ENCODE assay signal across 11 cellular contexts in the genomic region with DNA sequence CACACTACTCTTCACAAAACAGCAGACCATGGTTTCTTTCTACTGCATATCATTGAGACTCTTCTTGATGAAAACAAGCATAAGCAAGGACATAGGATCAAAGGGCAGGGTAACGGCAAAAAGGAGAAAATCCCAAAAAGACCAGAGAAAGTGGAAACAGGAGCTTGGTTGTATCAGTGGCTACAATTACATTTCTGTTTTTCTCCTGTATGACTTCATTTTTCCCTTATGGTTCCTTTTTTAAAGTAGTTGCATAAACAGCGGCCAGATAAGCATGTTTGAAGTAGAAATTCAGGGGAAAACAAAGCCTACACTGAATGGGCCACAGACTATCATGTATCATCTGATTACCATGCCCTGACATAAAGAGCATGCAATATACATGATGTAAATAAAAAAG. TPM values are rescaled to one million over a fixed set of nuclear protein-coding genes. Genes with fewer than 3 reads are reported as not detected.
A peak's percentile ranks its signal among the peaks of the same experiment; 100 is the strongest.
DNase-seq lines count a peak whose midpoint lies in the region; ATAC-seq, FAIRE-seq and TF ChIP-seq lines count a peak whose summit lies in the region.
"Had no signal": no experiment of that assay in that cellular context is flagged by ENCODE, and none has a peak within 500 bp of the region (broad histone marks: within the 10 kb centered on the region; RNA-seq: fewer than 3 reads in every experiment).

No MANE protein-coding gene starts in this region.

- no peak overlapping the region for H3K27ac Mint-ChIP-seq in activated CD8-positive, alpha-beta T cell treated with anti-CD3 and anti-CD28 coated beads, Interleukin-2, amount 10 ng/mL, durations not matched to agents 7 days and 5 days

- H3K4me3 ChIP-seq in cardiac muscle cell: peak overlapping the region; percentile 95
- H3K4me3 ChIP-seq in keratinocyte (ENCODE audit: control insufficient read depth in 2 of 3, extremely low read depth in 1 of 3, insufficient read depth in 2 of 3, low read depth in 1 of 3, low read length in 3 of 3): no peak overlapping the region
- peak overlapping the region; percentile 2 to 91 (median 52) for H3K4me3 ChIP-seq in tibial nerve

- peak overlapping the region; percentile 99 for H3K4me2 ChIP-seq in keratinocyte (ENCODE audit: control insufficient read depth, extremely low read depth, insufficient read depth, low read depth, low read length)

- H3K9ac ChIP-seq in keratinocyte (ENCODE audit: control insufficient read depth, extremely low read depth, insufficient read depth, low read length): no peak overlapping the region

- no peak overlapping the region for H2AFZ ChIP-seq in keratinocyte (ENCODE audit: control insufficient read depth, low read length)

- peaks cover 2% of the 10 kb centered on the region for H3K9me1 ChIP-seq in keratinocyte (ENCODE audit: control insufficient read depth, extremely low read depth, insufficient read depth, low read length)

- TF ChIP-seq CTCF in cardiac muscle cell (IDR thresholded peaks at IDR 0.05; ENCODE audit: low read depth, low read length) (no peak), keratinocyte (optimal IDR thresholded peaks at IDR 0.05 in 1 of 3, IDR thresholded peaks at IDR 0.05 in 1 of 3, conservative IDR thresholded peaks at IDR 0.05 in 1 of 3; ENCODE audit: extremely low read depth in 1 of 3, insufficient read depth in 2 of 3, low read length in 3 of 3) (no peak), tibial nerve (IDR thresholded peaks at IDR 0.05) (no peak)

- peaks cover 56% of the 10 kb centered on the region for H3K4me1 ChIP-seq in cardiac muscle cell (ENCODE audit: low read depth)
- peaks cover 33% of the 10 kb centered on the region for H3K4me1 ChIP-seq in keratinocyte (ENCODE audit: control insufficient read depth, extremely low read depth, insufficient read depth, low read length)
- H3K4me1 ChIP-seq in tibial nerve: peaks cover 0 to 72% (median 35%) of the 10 kb centered on the region in 4 donors

- H3K79me2 ChIP-seq in keratinocyte (ENCODE audit: control insufficient read depth, insufficient read depth, low read length): peaks cover 89% of the 10 kb centered on the region

- ATAC-seq in left ventricle myocardium superior: no peak
- ATAC-seq in activated CD8-positive, alpha-beta T cell treated with anti-CD3 and anti-CD28 coated beads, Interleukin-2, amount 10 ng/mL, durations not matched to agents 7 days and 5 days: no peak
- no peak for ATAC-seq in HG03108 (IDR thresholded peaks at IDR 0.05; ENCODE audit: unreplicated experiment)

- H3K27ac ChIP-seq in cardiac muscle cell (no peak overlapping the region), keratinocyte (ENCODE audit: control insufficient read depth, insufficient read depth, low read length) (no peak overlapping the region), tibial nerve (peak overlapping the region in 1 of 4 donors; percentile 98)
- H3K27ac ChIP-seq: Peyer's patch had no signal

- peaks cover 57% of the 10 kb centered on the region for H3K36me3 Mint-ChIP-seq in activated CD8-positive, alpha-beta T cell treated with anti-CD3 and anti-CD28 coated beads, Interleukin-2, amount 10 ng/mL, durations not matched to agents 7 days and 5 days (ENCODE audit: low read depth)

- no peak for FAIRE-seq in keratinocyte (lab: Jason Lieb, UNC)

- no peak for TF ChIP-seq POLR2A in tibial nerve (IDR thresholded peaks at IDR 0.05)

- DNase-seq in cardiac muscle cell (ENCODE audit: low read depth in 1 of 2, low spot score in 1 of 2) (peak in 1 of 2 donors; percentile 21), left ventricle myocardium superior (no peak), keratinocyte (ENCODE audit: low read depth, low spot score) (no peak), tibial nerve (ENCODE audit: low spot score in 2 of 2) (no peak), NCI-H524 (lab: John Stamatoyannopoulos, UW) (no peak), dermis blood vessel endothelial cell (no peak)
- no peak for DNase-seq in activated CD8-positive, alpha-beta T cell treated with anti-CD3 and anti-CD28 coated beads, Interleukin-2, amount 10 ng/mL, durations not matched to agents 7 days and 5 days
- DNase-seq: DMS79 treated with DMSO at 0.1 percent for 48 hours; Peyer's patch; stimulated activated CD4-positive, alpha-beta T cell treated with anti-CD3 and anti-CD28 coated beads, Interleukin-2, amount 100 ng/mL, for 24 hours had no signal

- H3K36me3 ChIP-seq in cardiac muscle cell (no peaks in the 10 kb centered on the region), keratinocyte (ENCODE audit: control insufficient read depth in 2 of 2, extremely low read depth in 1 of 2, insufficient read depth in 2 of 2, low read length in 2 of 2) (peaks cover 0 to 2% of the 10 kb centered on the region in 2 experiments), tibial nerve (no peaks in the 10 kb centered on the region)
- H3K36me3 ChIP-seq: Peyer's patch had no signal

- peak overlapping the region; percentile 91 for H3K4me3 Mint-ChIP-seq in activated CD8-positive, alpha-beta T cell treated with anti-CD3 and anti-CD28 coated beads, Interleukin-2, amount 10 ng/mL, durations not matched to agents 7 days and 5 days

- dilution Hi-C loops in keratinocyte (cut with MboI; ENCODE audit: extremely low pct_ligation_motif_present, low sequenced_read_pairs): no loop called here

- H3K4me1 Mint-ChIP-seq in activated CD8-positive, alpha-beta T cell treated with anti-CD3 and anti-CD28 coated beads, Interleukin-2, amount 10 ng/mL, durations not matched to agents 7 days and 5 days (ENCODE audit: low read depth): peaks cover 60% of the 10 kb centered on the region

- POLR2A ChIA-PET in activated CD8-positive, alpha-beta T cell treated with anti-CD3 and anti-CD28 coated beads, Interleukin-2, amount 10 ng/mL, durations not matched to agents 7 days and 5 days (lab: Charles Lee): no interaction called here

- H3K27me3 Mint-ChIP-seq in activated CD8-positive, alpha-beta T cell treated with anti-CD3 and anti-CD28 coated beads, Interleukin-2, amount 10 ng/mL, durations not matched to agents 7 days and 5 days (ENCODE audit: low read depth): no peaks in the 10 kb centered on the region

- WGBS in tibial nerve, 2 donors: 4 to 16% methylated on average over 2 of the region's 2 CpGs

- no peaks in the 10 kb centered on the region for H3K9me3 Mint-ChIP-seq in activated CD8-positive, alpha-beta T cell treated with anti-CD3 and anti-CD28 coated beads, Interleukin-2, amount 10 ng/mL, durations not matched to agents 7 days and 5 days (ENCODE audit: insufficient read depth)

- no peak for TF ChIP-seq EP300 in tibial nerve (IDR thresholded peaks at IDR 0.05)

- intact Hi-C loops in left ventricle myocardium superior (cut with micrococcal nuclease): loop anchor here (5.0 kb wide), 2 partner anchors 40 to 125 kb away; no protein-coding TSS in a partner anchor

- CTCF ChIA-PET in activated CD8-positive, alpha-beta T cell treated with anti-CD3 and anti-CD28 coated beads, Interleukin-2, amount 10 ng/mL, durations not matched to agents 7 days and 5 days (lab: Charles Lee): no interaction called here

- H4K20me1 ChIP-seq in keratinocyte (ENCODE audit: control insufficient read depth, extremely low read depth, insufficient read depth, low read length): peaks cover 2% of the 10 kb centered on the region

- H3K9me3 ChIP-seq in cardiac muscle cell (ENCODE audit: low read depth): no peaks in the 10 kb centered on the region
- no peaks in the 10 kb centered on the region for H3K9me3 ChIP-seq in keratinocyte (ENCODE audit: control insufficient read depth, low read depth, low read length)
- H3K9me3 ChIP-seq in tibial nerve: no peaks in the 10 kb centered on the region
- H3K9me3 ChIP-seq: Peyer's patch had no signal

- H3K27me3 ChIP-seq in cardiac muscle cell (no peaks in the 10 kb centered on the region), keratinocyte (ENCODE audit: control insufficient read depth, extremely low read depth, insufficient read depth, low read length) (no peaks in the 10 kb centered on the region), tibial nerve (no peaks in the 10 kb centered on the region)
- H3K27me3 ChIP-seq: Peyer's patch had no signal

RNA-seq across cellular contexts. Expression of a gene that starts 4.6 kb away (rescaled TPM):
- 67.6 and 81.8 TPM in 2 replicates for total RNA-seq in cardiac muscle cell
- 54.0 and 54.2 TPM in 2 replicates for polyA plus RNA-seq in cardiac muscle cell
- total RNA-seq in left ventricle myocardium superior: 79.8 TPM
- 10 to 100 TPM; 30.5 to 32.6 TPM for total RNA-seq in activated CD8-positive, alpha-beta T cell treated with anti-CD3 and anti-CD28 coated beads, Interleukin-2, amount 10 ng/mL, durations not matched to agents 7 days and 5 days
- polyA plus RNA-seq in keratinocyte: 15.5 to 34.1 TPM (median 17.6 TPM) in 3 replicates
- 12.7 TPM for polyA plus RNA-seq in keratinocyte (2011; ENCODE audit: low read depth)
- 17.4 and 40.9 TPM in 2 replicates for polyA plus RNA-seq in keratinocyte (2011; cell fraction: cytosol; rRNA removed)
- polyA plus RNA-seq in keratinocyte (2011; cell fraction: nucleus; rRNA removed): 11.8 and 16.1 TPM in 2 replicates
- 18.3 and 18.7 TPM in 2 replicates for polyA plus RNA-seq in keratinocyte (2012; ENCODE audit: low replicate concordance)
- 2.9 to 44.8 TPM (median 15.0 TPM) in 3 replicates for polyA minus RNA-seq in keratinocyte
- 22.3 TPM for polyA minus RNA-seq in keratinocyte (2011; cell fraction: cytosol; rRNA and poly(A)+ RNA removed)
- polyA minus RNA-seq in keratinocyte (2011; cell fraction: nucleus; rRNA and poly(A)+ RNA removed): 13.2 and 15.7 TPM in 2 replicates
- total RNA-seq in tibial nerve: 10 to 100 TPM; 53.2 to 76.7 (median 60.1) TPM
- total RNA-seq in dermis blood vessel endothelial cell: 125 and 129 TPM in 2 replicates

Comparison
In these comparisons a context has a peak if more than half of its experiments do, and no peak if none do; other contexts are left out.
1. H3K4me3 ChIP-seq: peak in cardiac muscle cell (single experiment) and tibial nerve (4 of 4); none in keratinocyte (0 of 3).